1 cellular context compared by ENCODE assay signal in the genomic region with DNA sequence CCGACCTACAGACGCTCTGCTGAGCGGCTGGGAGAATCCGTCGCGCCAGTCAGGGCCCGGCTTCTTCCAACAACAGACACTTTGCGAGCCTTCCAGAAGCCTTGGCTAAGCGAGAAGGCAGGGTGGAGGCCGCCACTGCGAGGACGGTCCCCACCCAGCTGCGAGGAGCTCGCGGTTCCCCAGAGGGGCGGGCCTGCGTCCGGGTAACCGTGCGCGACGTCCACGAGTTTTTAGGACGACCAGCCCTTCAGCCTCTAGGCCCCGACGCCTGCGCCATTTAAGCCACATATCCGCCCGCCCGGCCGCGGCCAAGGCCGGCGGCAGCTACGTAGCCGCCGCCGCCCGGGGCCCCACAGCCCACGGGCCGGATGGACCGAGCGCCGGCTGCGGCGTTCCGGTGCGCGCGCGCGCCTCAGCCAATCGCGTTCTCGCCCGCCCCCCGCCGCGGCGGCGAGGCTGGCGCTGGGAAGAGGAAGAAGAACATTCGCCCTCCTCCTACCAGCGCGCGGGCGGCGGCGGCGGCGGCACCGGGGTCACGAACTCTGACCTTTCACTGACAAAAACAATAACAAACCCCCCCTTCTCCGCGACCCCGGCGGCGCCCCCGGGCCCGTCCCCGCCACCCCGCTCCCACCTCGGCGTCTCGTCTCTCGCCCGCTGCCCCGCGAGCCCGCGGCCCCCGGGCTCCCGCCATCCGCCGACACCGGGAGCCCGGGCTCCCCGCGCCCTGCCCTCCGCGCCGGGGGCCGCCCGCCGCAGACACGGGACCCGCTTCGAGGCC.
TF ChIP-seq lines count a peak whose summit lies in the region.

A gene (plus strand): TSS at position 479 of the 781 bp plus-strand sequence. CDS start 56,332 bp downstream, outside the sequence.

TF ChIP-seq in HepG2, 621 proteins besides CTCF, POLR2A, EP300 and RAD21 (continued from another document and continues in another):
- TF ChIP-seq, protein P1, sequence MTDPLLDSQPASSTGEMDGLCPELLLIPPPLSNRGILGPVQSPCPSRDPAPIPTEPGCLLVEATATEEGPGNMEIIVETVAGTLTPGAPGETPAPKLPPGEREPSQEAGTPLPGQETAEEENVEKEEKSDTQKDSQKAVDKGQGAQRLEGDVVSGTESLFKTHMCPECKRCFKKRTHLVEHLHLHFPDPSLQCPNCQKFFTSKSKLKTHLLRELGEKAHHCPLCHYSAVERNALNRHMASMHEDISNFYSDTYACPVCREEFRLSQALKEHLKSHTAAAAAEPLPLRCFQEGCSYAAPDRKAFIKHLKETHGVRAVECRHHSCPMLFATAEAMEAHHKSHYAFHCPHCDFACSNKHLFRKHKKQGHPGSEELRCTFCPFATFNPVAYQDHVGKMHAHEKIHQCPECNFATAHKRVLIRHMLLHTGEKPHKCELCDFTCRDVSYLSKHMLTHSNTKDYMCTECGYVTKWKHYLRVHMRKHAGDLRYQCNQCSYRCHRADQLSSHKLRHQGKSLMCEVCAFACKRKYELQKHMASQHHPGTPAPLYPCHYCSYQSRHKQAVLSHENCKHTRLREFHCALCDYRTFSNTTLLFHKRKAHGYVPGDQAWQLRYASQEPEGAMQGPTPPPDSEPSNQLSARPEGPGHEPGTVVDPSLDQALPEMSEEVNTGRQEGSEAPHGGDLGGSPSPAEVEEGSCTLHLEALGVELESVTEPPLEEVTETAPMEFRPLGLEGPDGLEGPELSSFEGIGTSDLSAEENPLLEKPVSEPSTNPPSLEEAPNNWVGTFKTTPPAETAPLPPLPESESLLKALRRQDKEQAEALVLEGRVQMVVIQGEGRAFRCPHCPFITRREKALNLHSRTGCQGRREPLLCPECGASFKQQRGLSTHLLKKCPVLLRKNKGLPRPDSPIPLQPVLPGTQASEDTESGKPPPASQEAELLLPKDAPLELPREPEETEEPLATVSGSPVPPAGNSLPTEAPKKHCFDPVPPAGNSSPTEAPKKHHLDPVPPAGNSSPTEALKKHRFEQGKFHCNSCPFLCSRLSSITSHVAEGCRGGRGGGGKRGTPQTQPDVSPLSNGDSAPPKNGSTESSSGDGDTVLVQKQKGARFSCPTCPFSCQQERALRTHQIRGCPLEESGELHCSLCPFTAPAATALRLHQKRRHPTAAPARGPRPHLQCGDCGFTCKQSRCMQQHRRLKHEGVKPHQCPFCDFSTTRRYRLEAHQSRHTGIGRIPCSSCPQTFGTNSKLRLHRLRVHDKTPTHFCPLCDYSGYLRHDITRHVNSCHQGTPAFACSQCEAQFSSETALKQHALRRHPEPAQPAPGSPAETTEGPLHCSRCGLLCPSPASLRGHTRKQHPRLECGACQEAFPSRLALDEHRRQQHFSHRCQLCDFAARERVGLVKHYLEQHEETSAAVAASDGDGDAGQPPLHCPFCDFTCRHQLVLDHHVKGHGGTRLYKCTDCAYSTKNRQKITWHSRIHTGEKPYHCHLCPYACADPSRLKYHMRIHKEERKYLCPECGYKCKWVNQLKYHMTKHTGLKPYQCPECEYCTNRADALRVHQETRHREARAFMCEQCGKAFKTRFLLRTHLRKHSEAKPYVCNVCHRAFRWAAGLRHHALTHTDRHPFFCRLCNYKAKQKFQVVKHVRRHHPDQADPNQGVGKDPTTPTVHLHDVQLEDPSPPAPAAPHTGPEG (CRISPR knock-in tag; IDR thresholded peaks at IDR 0.05): peak; percentile 94
- TF ChIP-seq ARNT2 (CRISPR knock-in tag; IDR thresholded peaks at IDR 0.05; ENCODE audit: low read depth): peak; percentile 72
- TF ChIP-seq TAF15 (IDR thresholded peaks at IDR 0.05; ENCODE audit: low read depth, low read length, poor library complexity, severe bottlenecking): no peak
- TF ChIP-seq KLF12 (CRISPR knock-in tag; IDR thresholded peaks at IDR 0.05; ENCODE audit: borderline replicate concordance): 0 out of 2 replicates have a peak, but pooled peaks have one; percentile 49
- TF ChIP-seq KDM3A (CRISPR knock-in tag; IDR thresholded peaks at IDR 0.05; ENCODE audit: low read depth): no peak
- no peak for TF ChIP-seq ZNF644 (CRISPR knock-in tag; IDR thresholded peaks at IDR 0.05; ENCODE audit: low read depth)
- no peak for TF ChIP-seq ZNF772 (CRISPR knock-in tag; IDR thresholded peaks at IDR 0.05)
- TF ChIP-seq, protein P2, sequence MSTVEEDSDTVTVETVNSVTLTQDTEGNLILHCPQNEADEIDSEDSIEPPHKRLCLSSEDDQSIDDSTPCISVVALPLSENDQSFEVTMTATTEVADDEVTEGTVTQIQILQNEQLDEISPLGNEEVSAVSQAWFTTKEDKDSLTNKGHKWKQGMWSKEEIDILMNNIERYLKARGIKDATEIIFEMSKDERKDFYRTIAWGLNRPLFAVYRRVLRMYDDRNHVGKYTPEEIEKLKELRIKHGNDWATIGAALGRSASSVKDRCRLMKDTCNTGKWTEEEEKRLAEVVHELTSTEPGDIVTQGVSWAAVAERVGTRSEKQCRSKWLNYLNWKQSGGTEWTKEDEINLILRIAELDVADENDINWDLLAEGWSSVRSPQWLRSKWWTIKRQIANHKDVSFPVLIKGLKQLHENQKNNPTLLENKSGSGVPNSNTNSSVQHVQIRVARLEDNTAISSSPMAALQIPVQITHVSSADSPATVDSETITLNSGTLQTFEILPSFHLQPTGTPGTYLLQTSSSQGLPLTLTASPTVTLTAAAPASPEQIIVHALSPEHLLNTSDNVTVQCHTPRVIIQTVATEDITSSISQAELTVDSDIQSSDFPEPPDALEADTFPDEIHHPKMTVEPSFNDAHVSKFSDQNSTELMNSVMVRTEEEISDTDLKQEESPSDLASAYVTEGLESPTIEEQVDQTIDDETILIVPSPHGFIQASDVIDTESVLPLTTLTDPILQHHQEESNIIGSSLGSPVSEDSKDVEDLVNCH (CRISPR knock-in tag; IDR thresholded peaks at IDR 0.05): no peak
- no peak for TF ChIP-seq ZNF792 (CRISPR knock-in tag; IDR thresholded peaks at IDR 0.05)
- no peak for TF ChIP-seq BRCA1 (CRISPR knock-in tag; IDR thresholded peaks at IDR 0.05)
- TF ChIP-seq MIXL1 (CRISPR knock-in tag; IDR thresholded peaks at IDR 0.05): no peak
- no peak for TF ChIP-seq ZNF598 (CRISPR knock-in tag; IDR thresholded peaks at IDR 0.05; ENCODE audit: borderline replicate concordance)
- no peak; the same call in none of the 2 replicates for TF ChIP-seq TMF1 (CRISPR knock-in tag; IDR thresholded peaks at IDR 0.05; ENCODE audit: low read depth)
- TF ChIP-seq PCBP2 (optimal IDR thresholded peaks at IDR 0.05; ENCODE audit: low read depth, low read length, poor library complexity, severe bottlenecking): no peak
- TF ChIP-seq ZNF563 (CRISPR knock-in tag; IDR thresholded peaks at IDR 0.05): peak; percentile 79
- TF ChIP-seq NCOA5 (CRISPR knock-in tag; IDR thresholded peaks at IDR 0.05): no peak
- TF ChIP-seq RFXANK (CRISPR knock-in tag; IDR thresholded peaks at IDR 0.05): no peak
- TF ChIP-seq ZMYM4 (CRISPR knock-in tag; IDR thresholded peaks at IDR 0.05): peak; percentile 43; the same call in 1 of the 2 replicates
- TF ChIP-seq ZNF496 (CRISPR knock-in tag; IDR thresholded peaks at IDR 0.05; ENCODE audit: insufficient replicate concordance): no peak
- TF ChIP-seq ZFP1 (CRISPR knock-in tag; IDR thresholded peaks at IDR 0.05): no peak
- no peak for TF ChIP-seq NFKBIZ (CRISPR knock-in tag; IDR thresholded peaks at IDR 0.05)
- no peak; the same call in 1 of the 2 replicates for TF ChIP-seq ZFYVE20 (CRISPR knock-in tag; IDR thresholded peaks at IDR 0.05; ENCODE audit: borderline replicate concordance, low read depth)
- no peak for TF ChIP-seq ZNF749 (CRISPR knock-in tag; IDR thresholded peaks at IDR 0.05; ENCODE audit: borderline replicate concordance)
- TF ChIP-seq, protein P3, sequence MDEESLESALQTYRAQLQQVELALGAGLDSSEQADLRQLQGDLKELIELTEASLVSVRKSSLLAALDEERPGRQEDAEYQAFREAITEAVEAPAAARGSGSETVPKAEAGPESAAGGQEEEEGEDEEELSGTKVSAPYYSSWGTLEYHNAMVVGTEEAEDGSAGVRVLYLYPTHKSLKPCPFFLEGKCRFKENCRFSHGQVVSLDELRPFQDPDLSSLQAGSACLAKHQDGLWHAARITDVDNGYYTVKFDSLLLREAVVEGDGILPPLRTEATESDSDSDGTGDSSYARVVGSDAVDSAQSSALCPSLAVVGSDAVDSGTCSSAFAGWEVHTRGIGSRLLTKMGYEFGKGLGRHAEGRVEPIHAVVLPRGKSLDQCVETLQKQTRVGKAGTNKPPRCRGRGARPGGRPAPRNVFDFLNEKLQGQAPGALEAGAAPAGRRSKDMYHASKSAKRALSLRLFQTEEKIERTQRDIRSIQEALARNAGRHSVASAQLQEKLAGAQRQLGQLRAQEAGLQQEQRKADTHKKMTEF (CRISPR knock-in tag; IDR thresholded peaks at IDR 0.05): 0 out of 2 replicates have a peak, but pooled peaks have one; percentile 46
- TF ChIP-seq GATAD2A (CRISPR knock-in tag; IDR thresholded peaks at IDR 0.05): no peak
- TF ChIP-seq RFX3 (CRISPR knock-in tag; IDR thresholded peaks at IDR 0.05): no peak
- TF ChIP-seq SRSF4 (IDR thresholded peaks at IDR 0.05; ENCODE audit: low read depth, low read length, poor library complexity, severe bottlenecking): no peak
- TF ChIP-seq HNF4G (IDR thresholded peaks at IDR 0.05; ENCODE audit: borderline replicate concordance, low read depth, low read length): no peak
- no peak for TF ChIP-seq HNF4G (CRISPR knock-in tag; IDR thresholded peaks at IDR 0.05; ENCODE audit: borderline replicate concordance, low read depth)
- TF ChIP-seq EHMT2 (IDR thresholded peaks at IDR 0.05; ENCODE audit: borderline replicate concordance, low read depth, low read length): no peak
- TF ChIP-seq ZNF343 (CRISPR knock-in tag; IDR thresholded peaks at IDR 0.05): no peak
- TF ChIP-seq, protein P4, sequence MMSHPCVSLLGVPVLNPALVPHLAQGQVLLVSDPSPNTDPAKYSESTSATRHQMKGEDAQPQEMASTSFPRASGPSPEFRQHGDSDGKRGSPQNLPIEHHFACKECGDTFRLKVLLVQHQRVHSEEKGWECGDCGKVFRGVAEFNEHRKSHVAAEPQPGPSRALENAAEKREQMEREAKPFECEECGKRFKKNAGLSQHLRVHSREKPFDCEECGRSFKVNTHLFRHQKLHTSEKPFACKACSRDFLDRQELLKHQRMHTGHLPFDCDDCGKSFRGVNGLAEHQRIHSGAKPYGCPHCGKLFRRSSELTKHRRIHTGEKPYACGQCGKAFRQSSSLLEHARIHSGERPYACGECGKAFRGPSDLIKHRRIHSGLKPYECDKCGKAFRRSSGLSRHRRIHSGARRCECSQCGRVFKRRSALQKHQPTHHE (CRISPR knock-in tag; IDR thresholded peaks at IDR 0.05; ENCODE audit: borderline replicate concordance): no peak; the same call in 1 of the 2 replicates
- no peak for TF ChIP-seq PTBP1 (IDR thresholded peaks at IDR 0.05; ENCODE audit: low read depth, low read length, poor library complexity, severe bottlenecking)
- no peak for TF ChIP-seq NFATC3 (CRISPR knock-in tag; IDR thresholded peaks at IDR 0.05)
- TF ChIP-seq ZNF34 (CRISPR knock-in tag; IDR thresholded peaks at IDR 0.05; ENCODE audit: borderline replicate concordance): no peak
- TF ChIP-seq, protein P5, sequence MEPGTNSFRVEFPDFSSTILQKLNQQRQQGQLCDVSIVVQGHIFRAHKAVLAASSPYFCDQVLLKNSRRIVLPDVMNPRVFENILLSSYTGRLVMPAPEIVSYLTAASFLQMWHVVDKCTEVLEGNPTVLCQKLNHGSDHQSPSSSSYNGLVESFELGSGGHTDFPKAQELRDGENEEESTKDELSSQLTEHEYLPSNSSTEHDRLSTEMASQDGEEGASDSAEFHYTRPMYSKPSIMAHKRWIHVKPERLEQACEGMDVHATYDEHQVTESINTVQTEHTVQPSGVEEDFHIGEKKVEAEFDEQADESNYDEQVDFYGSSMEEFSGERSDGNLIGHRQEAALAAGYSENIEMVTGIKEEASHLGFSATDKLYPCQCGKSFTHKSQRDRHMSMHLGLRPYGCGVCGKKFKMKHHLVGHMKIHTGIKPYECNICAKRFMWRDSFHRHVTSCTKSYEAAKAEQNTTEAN (CRISPR knock-in tag; conservative IDR thresholded peaks at IDR 0.05): no peak
- peak; percentile 13; the same call in 1 of the 2 replicates for TF ChIP-seq SPEN (CRISPR knock-in tag; IDR thresholded peaks at IDR 0.05; ENCODE audit: low read depth)
- peak; percentile 66 for TF ChIP-seq TAF1 (CRISPR knock-in tag; IDR thresholded peaks at IDR 0.05)
- TF ChIP-seq SRY (CRISPR knock-in tag; IDR thresholded peaks at IDR 0.05): peak; percentile 83
- TF ChIP-seq ZSCAN12 (CRISPR knock-in tag; IDR thresholded peaks at IDR 0.05): no peak
- no peak for TF ChIP-seq SOX5 (CRISPR knock-in tag; IDR thresholded peaks at IDR 0.05; ENCODE audit: borderline replicate concordance)
- 0 out of 2 replicates have a peak, but pooled peaks have one; percentile 40 for TF ChIP-seq ZNF709 (CRISPR knock-in tag; IDR thresholded peaks at IDR 0.05)
- no peak for TF ChIP-seq ZNF850 (CRISPR knock-in tag; conservative IDR thresholded peaks at IDR 0.05)
- no peak for TF ChIP-seq ZNF256 (CRISPR knock-in tag; conservative IDR thresholded peaks at IDR 0.05)
- TF ChIP-seq XBP1 (CRISPR knock-in tag; IDR thresholded peaks at IDR 0.05): no peak
- TF ChIP-seq, protein P6, sequence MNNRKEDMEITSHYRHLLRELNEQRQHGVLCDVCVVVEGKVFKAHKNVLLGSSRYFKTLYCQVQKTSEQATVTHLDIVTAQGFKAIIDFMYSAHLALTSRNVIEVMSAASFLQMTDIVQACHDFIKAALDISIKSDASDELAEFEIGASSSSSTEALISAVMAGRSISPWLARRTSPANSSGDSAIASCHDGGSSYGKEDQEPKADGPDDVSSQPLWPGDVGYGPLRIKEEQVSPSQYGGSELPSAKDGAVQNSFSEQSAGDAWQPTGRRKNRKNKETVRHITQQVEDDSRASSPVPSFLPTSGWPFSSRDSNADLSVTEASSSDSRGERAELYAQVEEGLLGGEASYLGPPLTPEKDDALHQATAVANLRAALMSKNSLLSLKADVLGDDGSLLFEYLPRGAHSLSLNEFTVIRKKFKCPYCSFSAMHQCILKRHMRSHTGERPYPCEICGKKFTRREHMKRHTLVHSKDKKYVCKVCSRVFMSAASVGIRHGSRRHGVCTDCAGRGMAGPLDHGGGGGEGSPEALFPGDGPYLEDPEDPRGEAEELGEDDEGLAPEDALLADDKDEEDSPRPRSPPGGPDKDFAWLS (CRISPR knock-in tag; IDR thresholded peaks at IDR 0.05; ENCODE audit: borderline replicate concordance): no peak
- TF ChIP-seq, protein P7, sequence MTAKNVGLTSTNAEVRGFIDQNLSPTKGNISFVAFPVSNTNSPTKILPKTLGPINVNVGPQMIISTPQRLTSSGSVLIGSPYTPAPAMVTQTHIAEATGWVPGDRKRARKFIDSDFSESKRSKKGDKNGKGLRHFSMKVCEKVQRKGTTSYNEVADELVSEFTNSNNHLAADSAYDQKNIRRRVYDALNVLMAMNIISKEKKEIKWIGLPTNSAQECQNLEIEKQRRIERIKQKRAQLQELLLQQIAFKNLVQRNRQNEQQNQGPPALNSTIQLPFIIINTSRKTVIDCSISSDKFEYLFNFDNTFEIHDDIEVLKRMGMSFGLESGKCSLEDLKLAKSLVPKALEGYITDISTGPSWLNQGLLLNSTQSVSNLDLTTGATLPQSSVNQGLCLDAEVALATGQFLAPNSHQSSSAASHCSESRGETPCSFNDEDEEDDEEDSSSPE (CRISPR knock-in tag; IDR thresholded peaks at IDR 0.05): peak; percentile 84
- TF ChIP-seq ZNF773 (CRISPR knock-in tag; IDR thresholded peaks at IDR 0.05; ENCODE audit: borderline replicate concordance): no peak
- no peak for TF ChIP-seq ZNF737 (CRISPR knock-in tag; IDR thresholded peaks at IDR 0.05; ENCODE audit: borderline replicate concordance)
